1 cellular context compared by ENCODE assay signal in genomic region chr7:77684030-77684429, GRCh38.
TF ChIP-seq lines count a peak whose summit lies in the region.

No MANE protein-coding gene starts in this region.

TF ChIP-seq in HepG2, 621 proteins besides CTCF, POLR2A, EP300 and RAD21 (continued from another document):
- no peak for TF ChIP-seq ZBTB10 (CRISPR knock-in tag; IDR thresholded peaks at IDR 0.05; ENCODE audit: borderline replicate concordance)
- no peak for TF ChIP-seq ZNF34 (CRISPR knock-in tag; IDR thresholded peaks at IDR 0.05; ENCODE audit: borderline replicate concordance)
- no peak for TF ChIP-seq GMEB1 (CRISPR knock-in tag; IDR thresholded peaks at IDR 0.05; ENCODE audit: borderline replicate concordance)
- TF ChIP-seq ZNF841 (CRISPR knock-in tag; IDR thresholded peaks at IDR 0.05; ENCODE audit: borderline replicate concordance): no peak
- TF ChIP-seq TEAD3 (CRISPR knock-in tag; optimal IDR thresholded peaks at IDR 0.05; ENCODE audit: borderline replicate concordance): peak; percentile 15
- TF ChIP-seq TGIF2 (CRISPR knock-in tag; IDR thresholded peaks at IDR 0.05): no peak
- TF ChIP-seq TEF (CRISPR knock-in tag; IDR thresholded peaks at IDR 0.05): no peak
- TF ChIP-seq MED1 (CRISPR knock-in tag; IDR thresholded peaks at IDR 0.05): no peak
TF ChIP-seq in HepG2: peak in this region for 2.
